13 cellular contexts compared by ENCODE assay signal in genomic region chr19:39345956-39346355, GRCh38. TPM values are rescaled to one million over a fixed set of nuclear protein-coding genes. Genes with fewer than 3 reads are reported as not detected.
A peak's percentile ranks its signal among the peaks of the same experiment; 100 is the strongest.
DNase-seq lines count a peak whose midpoint lies in the region; ATAC-seq and TF ChIP-seq lines count a peak whose summit lies in the region.
"Had no signal": no experiment of that assay in that cellular context is flagged by ENCODE, and none has a peak within 500 bp of the region (broad histone marks: within the 10 kb centered on the region; RNA-seq: fewer than 3 reads in every experiment).

No MANE protein-coding gene starts in this region.

- peaks cover 59 to 85% (median 78%) of the 10 kb centered on the region in 11 experiments; a peak in 21 of 22 replicates for H4K20me1 ChIP-seq in BLaER1 treated with 17β-estradiol and CSF1 and Interleukin-3, amounts not matched to agents 10 nM and 100 nM
- H4K20me1 ChIP-seq in neural progenitor cell (ENCODE audit: low read depth): peaks cover 83% of the 10 kb centered on the region

- ATAC-seq in HG03439 (IDR thresholded peaks at IDR 0.05; ENCODE audit: unreplicated experiment) (no peak), HG02840 (IDR thresholded peaks at IDR 0.05; ENCODE audit: low FRiP score, unreplicated experiment) (no peak)

- no peak overlapping the region for H2AFZ ChIP-seq in neural progenitor cell (replicated peaks)

- 0 out of 22 replicates have a peak overlapping the region, but pooled peaks of 1 of the 11 experiments have one; percentile 3 for H3K27ac ChIP-seq in BLaER1 treated with 17β-estradiol and CSF1 and Interleukin-3, amounts not matched to agents 10 nM and 100 nM
- H3K27ac ChIP-seq in dorsolateral prefrontal cortex (peak overlapping the region in 41 of 59 donors; percentile 0 to 99 (median 59)), neural progenitor cell (no peak overlapping the region)

- H3K27me3 ChIP-seq in BLaER1 treated with 17β-estradiol and CSF1 and Interleukin-3, amounts not matched to agents 10 nM and 100 nM: no peaks in the 10 kb centered on the region
- H3K27me3 ChIP-seq in dorsolateral prefrontal cortex (no peaks in the 10 kb centered on the region), neural progenitor cell (no peaks in the 10 kb centered on the region)

- peak in 4 of 56 donors; percentile 6 to 23 (median 15) for TF ChIP-seq CTCF in dorsolateral prefrontal cortex (IDR thresholded peaks at IDR 0.05 in 54 of 56, conservative IDR thresholded peaks at IDR 0.05 in 2 of 56; ENCODE audit: low read depth in 1 of 56, partially characterized antibody in 56 of 56)
- peak; percentile 21 for TF ChIP-seq CTCF in neural progenitor cell (IDR thresholded peaks at IDR 0.05)

- intact Hi-C loops in dorsolateral prefrontal cortex (cut with DNase I): no loop called here

- peak overlapping the region in 5 of 11 experiments; percentile 5 to 100 (median 97); a peak in 5 of 22 replicates for H3K9ac ChIP-seq in BLaER1 treated with 17β-estradiol and CSF1 and Interleukin-3, amounts not matched to agents 10 nM and 100 nM
- H3K9ac ChIP-seq in neural progenitor cell: no peak overlapping the region

- H3K4me2 ChIP-seq in BLaER1 treated with 17β-estradiol and CSF1 and Interleukin-3, amounts not matched to agents 10 nM and 100 nM: peak overlapping the region; percentile 91 to 98 (median 97); a peak in 17 of 22 replicates
- H3K4me2 ChIP-seq in neural progenitor cell: no peak overlapping the region

- DNase-seq in dorsolateral prefrontal cortex (no peak), neural progenitor cell (ENCODE audit: low spot score) (no peak), SW480 (ENCODE audit: low spot score) (no peak)
- no peak for DNase-seq in activated T-cell treated with anti-CD3 and anti-CD28 coated beads, Interleukin-2, amount 50 U/mL, for 48 hours
- DNase-seq: activated effector memory CD4-positive, alpha-beta T cell treated with anti-CD3 and anti-CD28 coated beads, Interleukin-2, amount 50 U/mL, for 16 hours; C1 segment of cervical spinal cord; NCI-H510A had no signal

- H3K4me3 ChIP-seq in BLaER1 treated with 17β-estradiol and CSF1 and Interleukin-3, amounts not matched to agents 10 nM and 100 nM: no peak overlapping the region
- peak overlapping the region in 2 of 59 donors; percentile 4 to 7 for H3K4me3 ChIP-seq in dorsolateral prefrontal cortex
- no peak overlapping the region for H3K4me3 ChIP-seq in neural progenitor cell
- H3K4me3 ChIP-seq: coronary artery had no signal

- H3K4me3 Mint-ChIP-seq in IgD-negative memory B cell (peak overlapping the region in 2 of 4 donors; percentile 12 to 87), neural progenitor cell (peak overlapping the region; percentile 31)
- H3K4me3 Mint-ChIP-seq: T-helper 1 cell treated with Interleukin-12 subunit alpha and Interleukin-12 subunit beta and Interleukin-4 antibody, amounts not matched to agents 30 μg/mL and 1 μg/mL, for 36 hours had no signal

- H3K79me2 ChIP-seq in neural progenitor cell (ENCODE audit: low read depth): peaks cover 84% of the 10 kb centered on the region

- H3K4me1 Mint-ChIP-seq in IgD-negative memory B cell (peaks cover 32 to 44% (median 39%) of the 10 kb centered on the region in 3 donors), neural progenitor cell (peaks cover 30% of the 10 kb centered on the region)

- H3K9me3 ChIP-seq in BLaER1 treated with 17β-estradiol and CSF1 and Interleukin-3, amounts not matched to agents 10 nM and 100 nM (replicated peaks in 1 of 11): no peaks in the 10 kb centered on the region
- no peaks in the 10 kb centered on the region for H3K9me3 ChIP-seq in neural progenitor cell (ENCODE audit: low read depth)

- H3K36me3 Mint-ChIP-seq in IgD-negative memory B cell (peaks cover 5% of the 10 kb centered on the region), neural progenitor cell (peaks cover 20% of the 10 kb centered on the region)

- H3K9me3 Mint-ChIP-seq in IgD-negative memory B cell: no peaks in the 10 kb centered on the region
- no peaks in the 10 kb centered on the region for H3K9me3 Mint-ChIP-seq in neural progenitor cell
- H3K9me3 Mint-ChIP-seq: T-helper 1 cell treated with Interleukin-12 subunit alpha and Interleukin-12 subunit beta and Interleukin-4 antibody, amounts not matched to agents 30 μg/mL and 1 μg/mL, for 36 hours had no signal

- H3K27ac Mint-ChIP-seq in IgD-negative memory B cell: peak overlapping the region in 2 of 3 donors; percentile 45 to 96
- no peak overlapping the region for H3K27ac Mint-ChIP-seq in neural progenitor cell

- H3K27me3 Mint-ChIP-seq in IgD-negative memory B cell: no peaks in the 10 kb centered on the region
- peaks cover 7% of the 10 kb centered on the region for H3K27me3 Mint-ChIP-seq in neural progenitor cell (ENCODE audit: insufficient read depth, low read depth)

- no peaks in the 10 kb centered on the region for H3F3A ChIP-seq in neural progenitor cell (ENCODE audit: low read depth)

- peaks cover 33 to 60% (median 51%) of the 10 kb centered on the region in 10 experiments for H3K4me1 ChIP-seq in BLaER1 treated with 17β-estradiol and CSF1 and Interleukin-3, amounts not matched to agents 10 nM and 100 nM
- peaks cover 18% of the 10 kb centered on the region for H3K4me1 ChIP-seq in neural progenitor cell

- peaks cover 45 to 68% (median 63%) of the 10 kb centered on the region in 11 experiments for H3K36me3 ChIP-seq in BLaER1 treated with 17β-estradiol and CSF1 and Interleukin-3, amounts not matched to agents 10 nM and 100 nM
- H3K36me3 ChIP-seq in neural progenitor cell: no peaks in the 10 kb centered on the region

RNA-seq across cellular contexts. Expression of gene SAMD4B, which starts 3.7 kb away (rescaled TPM):
- polyA plus RNA-seq in IgD-negative memory B cell: 22.2 TPM
- total RNA-seq in dorsolateral prefrontal cortex (100 to 1,000 TPM; 107 to 294 (median 153) TPM), neural progenitor cell (ENCODE audit: low replicate concordance) (32.8 and 105 TPM in 2 replicates)

RNA-seq across cellular contexts. Expression of gene GMFG, which starts 10.1 kb away (rescaled TPM):
- polyA plus RNA-seq in IgD-negative memory B cell: 719 TPM
- 10 to 100 TPM in 94 of 120 experiments, 1 to 10 TPM in 26; 4.4 to 36.5 (median 12.4) TPM for total RNA-seq in dorsolateral prefrontal cortex
- total RNA-seq in neural progenitor cell (ENCODE audit: low replicate concordance): 0.43 TPM in 1 of 2 replicates, not detected in the other

RNA-seq across cellular contexts. Expression of gene LRFN1, which starts 25.3 kb away (rescaled TPM):
- 2.2 TPM for polyA plus RNA-seq in IgD-negative memory B cell
- total RNA-seq in dorsolateral prefrontal cortex (10 to 100 TPM in 115 of 120 experiments, 1 to 10 TPM in 5; 6.4 to 25.4 (median 16.9) TPM), neural progenitor cell (ENCODE audit: low replicate concordance) (0.17 and 4.3 TPM in 2 replicates)

RNA-seq across cellular contexts. Expression of gene PAF1, which starts 45.0 kb away (rescaled TPM):
- 64.1 TPM for polyA plus RNA-seq in IgD-negative memory B cell
- total RNA-seq in dorsolateral prefrontal cortex (10 to 100 TPM; 33.5 to 65.7 (median 46.2) TPM), neural progenitor cell (ENCODE audit: low replicate concordance) (15.6 and 29.1 TPM in 2 replicates)

RNA-seq across cellular contexts. Expression of gene MED29, which starts 45.2 kb away (rescaled TPM):
- 68.7 TPM for polyA plus RNA-seq in IgD-negative memory B cell
- 10 to 100 TPM; 41.8 to 99.7 (median 69.9) TPM for total RNA-seq in dorsolateral prefrontal cortex
- 27.0 and 28.2 TPM in 2 replicates for total RNA-seq in neural progenitor cell (ENCODE audit: low replicate concordance)
